1 cellular context compared by ENCODE assay signal in the genomic region with DNA sequence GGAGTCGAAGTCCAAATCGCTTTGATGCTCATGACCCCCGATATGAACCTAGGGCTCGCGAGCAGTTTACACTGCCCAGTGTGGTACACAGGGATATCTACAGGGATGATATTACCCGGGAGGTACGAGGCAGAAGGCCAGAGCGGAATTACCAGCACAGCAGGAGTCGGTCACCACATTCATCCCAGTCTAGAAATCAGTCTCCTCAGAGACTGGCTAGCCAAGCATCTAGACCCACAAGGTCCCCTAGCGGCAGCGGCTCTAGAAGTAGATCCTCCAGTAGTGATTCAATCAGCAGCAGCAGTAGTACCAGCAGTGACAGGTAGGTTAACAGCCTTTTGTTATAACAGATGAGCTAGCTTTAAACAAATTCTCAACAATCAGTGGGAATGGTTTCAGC.
TF ChIP-seq lines count a peak whose summit lies in the region.

No MANE protein-coding gene starts in this region.

TF ChIP-seq in IMR-90, 13 proteins besides CTCF, POLR2A, EP300 and RAD21:
- TF ChIP-seq CEBPB (IDR thresholded peaks at IDR 0.05; ENCODE audit: low read depth, low read length) (no peak), ELK1 (IDR thresholded peaks at IDR 0.05; ENCODE audit: borderline replicate concordance, low read depth, low read length) (no peak), SMC3 (IDR thresholded peaks at IDR 0.05; ENCODE audit: low read depth, low read length) (no peak), MXI1 (IDR thresholded peaks at IDR 0.05; ENCODE audit: borderline replicate concordance, low read depth, low read length) (no peak), MAZ (IDR thresholded peaks at IDR 0.05; ENCODE audit: borderline replicate concordance, low read depth, low read length) (no peak)
